ENCODE assay signal across 22 cellular contexts in the genomic region with DNA sequence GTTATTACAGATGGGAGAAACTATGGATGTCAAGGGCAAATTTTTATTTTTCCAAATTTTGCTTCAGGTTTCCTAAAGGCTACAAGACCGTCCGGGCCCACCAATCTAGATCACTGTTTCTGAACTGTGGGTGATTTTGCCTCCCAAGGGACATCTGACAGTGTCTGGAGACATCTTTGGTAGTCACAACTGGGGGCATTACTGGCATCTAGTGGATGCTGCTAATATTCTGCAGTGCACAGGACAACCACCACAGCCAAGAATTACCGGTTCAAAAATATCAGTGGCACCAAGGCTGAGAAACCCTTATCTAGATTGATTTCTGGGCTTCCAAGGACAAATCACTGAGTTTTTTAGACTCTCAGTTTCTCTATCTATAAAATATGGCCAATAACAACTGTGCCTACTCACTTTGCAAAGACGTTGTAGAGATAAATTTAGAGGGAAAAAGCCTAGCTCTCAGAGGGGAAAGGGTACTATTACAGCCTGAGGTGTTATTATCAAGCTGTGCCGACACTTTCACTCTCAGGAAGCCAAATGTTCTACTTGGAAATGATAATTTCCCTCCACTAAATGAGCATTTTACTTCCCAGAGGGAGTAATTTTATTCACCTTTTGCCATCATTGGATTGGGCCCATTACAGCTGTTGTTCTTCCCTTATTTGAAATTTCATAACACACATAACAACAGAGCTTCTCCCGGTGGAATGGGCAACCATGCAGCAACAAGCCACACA.
DNase-seq lines count a peak whose midpoint lies in the region; FAIRE-seq and TF ChIP-seq lines count a peak whose summit lies in the region.
"Had no signal": no experiment of that assay in that cellular context is flagged by ENCODE, and none has a peak within 500 bp of the region (broad histone marks: within the 10 kb centered on the region; RNA-seq: fewer than 3 reads in every experiment).

No MANE protein-coding gene starts in this region.

- TF ChIP-seq CTCF in OCI-LY7 (conservative IDR thresholded peaks at IDR 0.05; ENCODE audit: low read length) (0 out of 2 replicates have a peak, but pooled peaks have one; percentile 15), suprapubic skin (IDR thresholded peaks at IDR 0.05) (no peak), foreskin fibroblast (IDR thresholded peaks at IDR 0.05; ENCODE audit: low read depth, low read length) (no peak)

- intact Hi-C loops in activated CD4-positive, alpha-beta T cell treated with anti-CD3 and anti-CD28 coated beads, Interleukin-2, amount 10 ng/mL, durations not matched to agents 24 days and 14 days (cut with micrococcal nuclease): no loop called here
- intact Hi-C loops in OCI-LY7 (cut with micrococcal nuclease; ENCODE audit: unreplicated experiment): no loop called here

- H3K36me3 ChIP-seq in OCI-LY7 (ENCODE audit: insufficient read depth, low read length) (no peaks in the 10 kb centered on the region), suprapubic skin (no peaks in the 10 kb centered on the region)
- H3K36me3 ChIP-seq: ovary, Peyer's patch, sigmoid colon had no signal

- H2AFZ ChIP-seq in OCI-LY7 (ENCODE audit: low read length): no peak overlapping the region

- H4K20me1 ChIP-seq in OCI-LY7 (ENCODE audit: insufficient read depth, low read length): no peaks in the 10 kb centered on the region

- H3K4me3 ChIP-seq in OCI-LY7 (ENCODE audit: low read depth, low read length, poor library complexity, severe bottlenecking) (no peak overlapping the region), suprapubic skin (no peak overlapping the region), foreskin fibroblast (ENCODE audit: low read depth in 1 of 2, low read length in 2 of 2) (no peak overlapping the region)
- H3K4me3 ChIP-seq: ovary, Peyer's patch, sigmoid colon had no signal

- no peak overlapping the region for H3K27ac ChIP-seq in OCI-LY7 (ENCODE audit: low read depth, low read length, poor library complexity, severe bottlenecking)
- peak overlapping the region; percentile 58 for H3K27ac ChIP-seq in suprapubic skin
- H3K27ac ChIP-seq: ovary, Peyer's patch, sigmoid colon had no signal

- no peak for TF ChIP-seq EP300 in suprapubic skin (IDR thresholded peaks at IDR 0.05)

- H3K4me1 ChIP-seq in OCI-LY7 (ENCODE audit: insufficient read depth, low read length, poor library complexity, severe bottlenecking) (no peaks in the 10 kb centered on the region), suprapubic skin (peaks cover 5% of the 10 kb centered on the region)
- H3K4me1 ChIP-seq: Peyer's patch had no signal

- H3K27ac Mint-ChIP-seq in activated CD4-positive, alpha-beta T cell treated with anti-CD3 and anti-CD28 coated beads, Interleukin-2, amount 10 ng/mL, durations not matched to agents 24 days and 14 days: no peak overlapping the region
- H3K27ac Mint-ChIP-seq: IgD-negative memory B cell; naive B cell; T-helper 2 cell treated with Interferon-gamma antibody and Interleukin-4, amounts not matched to agents 5 μg/mL and 100 μg/mL, for 36 hours had no signal

- in situ Hi-C loops in ACHN (cut with HindIII; ENCODE audit: low pct_ligation_motif_present, low pct_unique_long_range_greater_than_20kb, low sequenced_read_pairs): no loop called here

- FAIRE-seq in H54 (lab: Jason Lieb, UNC): no peak
- FAIRE-seq: frontal cortex had no signal

- WGBS in suprapubic skin: 66% methylated on average over 6 of the region's 6 CpGs

- BruUV-seq in OCI-LY7 (replicated peaks; lab: Mats Ljungman, UMichigan): no TSS peak

- H3K36me3 Mint-ChIP-seq in activated CD4-positive, alpha-beta T cell treated with anti-CD3 and anti-CD28 coated beads, Interleukin-2, amount 10 ng/mL, durations not matched to agents 24 days and 14 days (ENCODE audit: low read depth): no peaks in the 10 kb centered on the region
- H3K36me3 Mint-ChIP-seq: IgD-negative memory B cell, naive B cell had no signal

- CTCF ChIA-PET in OCI-LY7 (lab: Charles Lee; ENCODE audit: unreplicated experiment): no interaction called here

- no peaks in the 10 kb centered on the region for H3K79me2 ChIP-seq in OCI-LY7 (ENCODE audit: insufficient read depth, low read depth, low read length)

- no peaks in the 10 kb centered on the region for H3K27me3 Mint-ChIP-seq in activated CD4-positive, alpha-beta T cell treated with anti-CD3 and anti-CD28 coated beads, Interleukin-2, amount 10 ng/mL, durations not matched to agents 24 days and 14 days

- no peak overlapping the region for H3K4me2 ChIP-seq in OCI-LY7 (ENCODE audit: low read length)

- H3K9me3 ChIP-seq in OCI-LY7 (ENCODE audit: low read length) (no peaks in the 10 kb centered on the region), suprapubic skin (no peaks in the 10 kb centered on the region)
- H3K9me3 ChIP-seq: ovary, Peyer's patch, sigmoid colon had no signal

- no peaks in the 10 kb centered on the region for H3K9me3 Mint-ChIP-seq in activated CD4-positive, alpha-beta T cell treated with anti-CD3 and anti-CD28 coated beads, Interleukin-2, amount 10 ng/mL, durations not matched to agents 24 days and 14 days
- H3K9me3 Mint-ChIP-seq: activated T-cell treated with anti-CD3 and anti-CD28 coated beads, Interleukin-2, amount 50 U/mL, for 4 hours; IgD-negative memory B cell; T-helper 2 cell treated with Interferon-gamma antibody and Interleukin-4, amounts not matched to agents 5 μg/mL and 100 μg/mL, for 36 hours had no signal

- H3K4me1 Mint-ChIP-seq in activated CD4-positive, alpha-beta T cell treated with anti-CD3 and anti-CD28 coated beads, Interleukin-2, amount 10 ng/mL, durations not matched to agents 24 days and 14 days: no peaks in the 10 kb centered on the region
- H3K4me1 Mint-ChIP-seq: IgD-negative memory B cell, naive B cell had no signal

- POLR2A ChIA-PET in OCI-LY7 (lab: Charles Lee): no interaction called here

- DNase-seq in activated CD4-positive, alpha-beta T cell treated with anti-CD3 and anti-CD28 coated beads, Interleukin-2, amount 10 ng/mL, durations not matched to agents 24 days and 14 days: peak; percentile 10
- DNase-seq in activated CD4-positive, alpha-beta T cell treated with anti-CD3 and anti-CD28 coated beads for 48 hours: no peak
- DNase-seq in OCI-LY7 (ENCODE audit: low spot score): no peak
- peak; percentile 29 for DNase-seq in globus pallidus (ENCODE audit: low spot score)
- no peak for DNase-seq in suprapubic skin (ENCODE audit: low spot score in 2 of 2)
- no peak for DNase-seq in foreskin fibroblast
- DNase-seq in H54 (ENCODE audit: insufficient read length, low spot score): no peak
- DNase-seq in ACHN: no peak
- DNase-seq: activated CD8-positive, alpha-beta memory T cell treated with anti-CD3 and anti-CD28 coated beads for 24 hours; activated naive CD4-positive, alpha-beta T cell treated with Interleukin-2 at 50 U/mL for 16 hours; activated T-cell treated with anti-CD3 and anti-CD28 coated beads, Interleukin-2, amount 50 U/mL, for 4 hours; central memory CD4-positive, alpha-beta T cell; mammary epithelial cell; MV-4-11; naive B cell; NCI-H2107; ovary; Peyer's patch; sigmoid colon had no signal

- no peaks in the 10 kb centered on the region for H3K27me3 ChIP-seq in suprapubic skin
- H3K27me3 ChIP-seq: ovary, Peyer's patch, sigmoid colon had no signal

- H3K9me2 ChIP-seq in OCI-LY7 (ENCODE audit: insufficient read depth, low read length): no peaks in the 10 kb centered on the region

- TF ChIP-seq POLR2A in suprapubic skin (IDR thresholded peaks at IDR 0.05) (no peak), H54 (IDR thresholded peaks at IDR 0.05; ENCODE audit: low read depth, low read length) (no peak)

- no peak overlapping the region for H3K4me3 Mint-ChIP-seq in activated CD4-positive, alpha-beta T cell treated with anti-CD3 and anti-CD28 coated beads, Interleukin-2, amount 10 ng/mL, durations not matched to agents 24 days and 14 days
- H3K4me3 Mint-ChIP-seq: activated T-cell treated with anti-CD3 and anti-CD28 coated beads, Interleukin-2, amount 50 U/mL, for 4 hours; IgD-negative memory B cell; naive B cell; T-helper 2 cell treated with Interferon-gamma antibody and Interleukin-4, amounts not matched to agents 5 μg/mL and 100 μg/mL, for 36 hours had no signal

Comparison
In these comparisons a context has a peak if more than half of its experiments do, and no peak if none do; other contexts are left out.
1. DNase-seq: peak in activated CD4-positive, alpha-beta T cell treated with anti-CD3 and anti-CD28 coated beads, Interleukin-2, amount 10 ng/mL, durations not matched to agents 24 days and 14 days (single experiment) and globus pallidus (single experiment); none in activated CD4-positive, alpha-beta T cell treated with anti-CD3 and anti-CD28 coated beads for 48 hours (single experiment), OCI-LY7 (single experiment), suprapubic skin (0 of 2), foreskin fibroblast (0 of 2), H54 (single experiment) and ACHN (single experiment).